In genomic region chr13:94169783-94170513, GRCh38 we compare ENCODE assay signal across 13 cellular contexts.
DNase-seq lines count a peak whose midpoint lies in the region; ATAC-seq and TF ChIP-seq lines count a peak whose summit lies in the region.
"Had no signal": no experiment of that assay in that cellular context is flagged by ENCODE, and none has a peak within 500 bp of the region (broad histone marks: within the 10 kb centered on the region; RNA-seq: fewer than 3 reads in every experiment).

No MANE protein-coding gene starts in this region.

- TF ChIP-seq CTCF in 22Rv1 (IDR thresholded peaks at IDR 0.05) (no peak), fibroblast of the aortic adventitia (IDR thresholded peaks at IDR 0.05; ENCODE audit: insufficient read depth, low read length) (no peak)

- ATAC-seq in GM19324 (IDR thresholded peaks at IDR 0.05; ENCODE audit: low FRiP score, unreplicated experiment) (no peak), GM18867 (IDR thresholded peaks at IDR 0.05; ENCODE audit: unreplicated experiment) (no peak)

- DNase-seq in NCI-H446 treated with DMSO at 0.1 percent for 48 hours (lab: John Stamatoyannopoulos, UW) (peak; percentile 50), fibroblast of the aortic adventitia (ENCODE audit: low read depth) (peak; percentile 48), occipital lobe (lab: John Stamatoyannopoulos, UW) (peak; percentile 6), NCI-H187 (lab: John Stamatoyannopoulos, UW) (no peak)
- no peak for DNase-seq in stimulated activated CD4-positive, alpha-beta T cell treated with anti-CD3 and anti-CD28 coated beads, Interleukin-4, amount 100 ng/mL, for 24 hours
- DNase-seq: ACHN; activated CD4-positive, alpha-beta memory T cell treated with anti-CD3 and anti-CD28 coated beads for 36 hours; Kasumi-1; NCI-H1694; NCI-H526 treated with DMSO at 0.1 percent for 48 hours had no signal

- H3K27ac ChIP-seq in 22Rv1 = peak overlapping the region; percentile 27; the same call in 1 of the 2 replicates

- no peak overlapping the region for H3K4me3 ChIP-seq in fibroblast of the aortic adventitia (ENCODE audit: low read depth, low read length)

Comparison
In these comparisons a context has a peak if more than half of its experiments do, and no peak if none do; other contexts are left out.
1. DNase-seq: peak in NCI-H446 treated with DMSO at 0.1 percent for 48 hours (single experiment), fibroblast of the aortic adventitia (single experiment) and occipital lobe (single experiment); none in NCI-H187 (0 of 2) and stimulated activated CD4-positive, alpha-beta T cell treated with anti-CD3 and anti-CD28 coated beads, Interleukin-4, amount 100 ng/mL, for 24 hours (single experiment).